ENCODE assay signal across 15 cellular contexts in genomic region chr2:174066871-174067270, GRCh38.
DNase-seq lines count a peak whose midpoint lies in the region; ATAC-seq, FAIRE-seq and TF ChIP-seq lines count a peak whose summit lies in the region.
"Had no signal": no experiment of that assay in that cellular context is flagged by ENCODE, and none has a peak within 500 bp of the region (broad histone marks: within the 10 kb centered on the region; RNA-seq: fewer than 3 reads in every experiment).

No MANE protein-coding gene starts in this region.

- TF ChIP-seq POLR2A in HepG2 (IDR thresholded peaks at IDR 0.05; ENCODE audit: insufficient read depth in 1 of 2, low read depth in 2 of 2, low read length in 2 of 2) (no peak), right lobe of liver (IDR thresholded peaks at IDR 0.05) (no peak)

- 53% methylated on average over 7 of the region's 7 CpGs for WGBS in HepG2 (ENCODE audit: low lambda C conversion rate)
- WGBS in right lobe of liver (ENCODE audit: insufficient coverage, low coverage, low lambda C conversion rate, missing lambda C conversion rate): 83% methylated on average over 7 of the region's 7 CpGs

- no peaks in the 10 kb centered on the region for H3K27me3 ChIP-seq in HepG2 (ENCODE audit: control insufficient read depth in 1 of 2, insufficient read depth in 2 of 2, low read length in 2 of 2)
- no peaks in the 10 kb centered on the region for H3K27me3 ChIP-seq in right lobe of liver
- H3K27me3 ChIP-seq: BLaER1 treated with 17β-estradiol and CSF1 and Interleukin-3, amounts not matched to agents 10 nM and 100 nM had no signal

- no peak for TF ChIP-seq RAD21 in HepG2 (CRISPR knock-in tag; IDR thresholded peaks at IDR 0.05)

- FAIRE-seq in HepG2 (lab: Jason Lieb, UNC): peak; percentile 49
- FAIRE-seq: GM19239 had no signal

- intact Hi-C loops in HepG2 (cut with micrococcal nuclease; ENCODE audit: unreplicated experiment) (no loop called here), right lobe of liver (cut with DNase I) (no loop called here)

- TF ChIP-seq EP300 in HepG2 (IDR thresholded peaks at IDR 0.05; ENCODE audit: low read depth in 2 of 2, low read length in 2 of 2): no peak
- no peak for TF ChIP-seq EP300 in HepG2 (CRISPR knock-in tag; IDR thresholded peaks at IDR 0.05; ENCODE audit: borderline replicate concordance)

- no peaks in the 10 kb centered on the region for H3K79me2 ChIP-seq in HepG2 (ENCODE audit: insufficient read depth, low read length)

- H3K9ac ChIP-seq in HepG2 (ENCODE audit: insufficient read depth, low read depth, low read length): no peak overlapping the region
- H3K9ac ChIP-seq: BLaER1 treated with 17β-estradiol and CSF1 and Interleukin-3, amounts not matched to agents 10 nM and 100 nM had no signal

- no peak overlapping the region for H3K4me3 Mint-ChIP-seq in effector memory CD8-positive, alpha-beta T cell
- H3K4me3 Mint-ChIP-seq: CD4-positive, CD25-positive, alpha-beta regulatory T cell had no signal

- DNase-seq in HepG2 (ENCODE audit: low spot score) (no peak), right lobe of liver (no peak), RPMI7951 (ENCODE audit: low read depth) (peak; percentile 42), fibroblast of mammary gland (ENCODE audit: low read depth) (peak; percentile 27), NCI-H1092 treated with DMSO at 0.1 percent for 48 hours (lab: John Stamatoyannopoulos, UW) (no peak), SKM-1 treated with dmso at 0.1 percent for 144 hours (lab: John Stamatoyannopoulos, UW; ENCODE audit: unreplicated experiment) (no peak)
- DNase-seq in effector memory CD8-positive, alpha-beta T cell: no peak
- DNase-seq: ACHN; CD4-positive, CD25-positive, alpha-beta regulatory T cell; DMS79; GF-D8; HCEC 1CT had no signal

- peaks cover 32 to 35% of the 10 kb centered on the region in 2 donors for H3K27me3 Mint-ChIP-seq in effector memory CD8-positive, alpha-beta T cell

- H3K4me3 ChIP-seq in HepG2 (replicated peaks in 1 of 3; ENCODE audit: insufficient read depth in 1 of 3, low read depth in 2 of 3, low read length in 3 of 3) (no peak overlapping the region), right lobe of liver (no peak overlapping the region), fibroblast of mammary gland (ENCODE audit: control insufficient read depth, low read depth, low read length) (no peak overlapping the region)
- H3K4me3 ChIP-seq: BLaER1 treated with 17β-estradiol and CSF1 and Interleukin-3, amounts not matched to agents 10 nM and 100 nM had no signal

- H2AFZ ChIP-seq in HepG2 (ENCODE audit: low read length): no peak overlapping the region

- H3K27ac Mint-ChIP-seq in effector memory CD8-positive, alpha-beta T cell: no peak overlapping the region
- H3K27ac Mint-ChIP-seq: CD4-positive, CD25-positive, alpha-beta regulatory T cell had no signal

- H3K9me3 Mint-ChIP-seq in effector memory CD8-positive, alpha-beta T cell: no peaks in the 10 kb centered on the region

- H3K4me1 ChIP-seq in HepG2 (ENCODE audit: insufficient read depth, low read length): no peaks in the 10 kb centered on the region
- no peaks in the 10 kb centered on the region for H3K4me1 ChIP-seq in right lobe of liver

- no peaks in the 10 kb centered on the region for H3K36me3 Mint-ChIP-seq in effector memory CD8-positive, alpha-beta T cell (ENCODE audit: insufficient read depth)
- H3K36me3 Mint-ChIP-seq: CD4-positive, CD25-positive, alpha-beta regulatory T cell had no signal

- no peaks in the 10 kb centered on the region for H4K20me1 ChIP-seq in HepG2 (ENCODE audit: insufficient read depth, low read length)
- H4K20me1 ChIP-seq: BLaER1 treated with 17β-estradiol and CSF1 and Interleukin-3, amounts not matched to agents 10 nM and 100 nM had no signal

- no TSS peak for BruUV-seq in HepG2 (replicated peaks; lab: Mats Ljungman, UMichigan)

- CTCF ChIA-PET in HepG2 (lab: Yijun Ruan, JAX; ENCODE audit: low intra/inter-chr PET ratio, low total read pairs): no interaction called here

- H3K36me3 ChIP-seq in HepG2 (replicated peaks in 1 of 2; ENCODE audit: control insufficient read depth in 1 of 2, insufficient read depth in 2 of 2, low read length in 2 of 2) (no peaks in the 10 kb centered on the region), right lobe of liver (no peaks in the 10 kb centered on the region)
- H3K36me3 ChIP-seq: BLaER1 treated with 17β-estradiol and CSF1 and Interleukin-3, amounts not matched to agents 10 nM and 100 nM had no signal

- H3K9me3 ChIP-seq in HepG2 (ENCODE audit: low read length) (no peaks in the 10 kb centered on the region), right lobe of liver (no peaks in the 10 kb centered on the region)
- H3K9me3 ChIP-seq: BLaER1 treated with 17β-estradiol and CSF1 and Interleukin-3, amounts not matched to agents 10 nM and 100 nM had no signal

- no peak overlapping the region for H3K4me2 ChIP-seq in HepG2 (ENCODE audit: low read depth, low read length)
- H3K4me2 ChIP-seq: BLaER1 treated with 17β-estradiol and CSF1 and Interleukin-3, amounts not matched to agents 10 nM and 100 nM had no signal

- H3K4me1 Mint-ChIP-seq in effector memory CD8-positive, alpha-beta T cell (ENCODE audit: low read depth in 2 of 2): no peaks in the 10 kb centered on the region

- H3K27ac ChIP-seq in HepG2 (ENCODE audit: extremely low read length, insufficient read depth, low read length) (no peak overlapping the region), right lobe of liver (no peak overlapping the region)
- H3K27ac ChIP-seq: BLaER1 treated with 17β-estradiol and CSF1 and Interleukin-3, amounts not matched to agents 10 nM and 100 nM; HL-60 had no signal

- POLR2A ChIA-PET in HepG2 (lab: Yijun Ruan, JAX): no interaction called here

- TF ChIP-seq CTCF in HepG2 (CRISPR knock-in tag; IDR thresholded peaks at IDR 0.05) (no peak), right lobe of liver (IDR thresholded peaks at IDR 0.05) (no peak), fibroblast of mammary gland (conservative IDR thresholded peaks at IDR 0.05; ENCODE audit: control insufficient read depth, insufficient read depth, low read depth, low read length) (no peak)

- no peak for ATAC-seq in HepG2
- ATAC-seq in right lobe of liver: no peak
- no peak for ATAC-seq in effector memory CD8-positive, alpha-beta T cell (replicated peaks)

- in situ Hi-C loops in HepG2 (cut with HindIII; ENCODE audit: extremely low pct_ligation_motif_present, low pct_unique_long_range_greater_than_20kb): no loop called here

TF ChIP-seq in HepG2, 621 proteins besides CTCF, POLR2A, EP300 and RAD21:
- TF ChIP-seq NR0B2 (CRISPR knock-in tag; IDR thresholded peaks at IDR 0.05): no peak
- TF ChIP-seq ZNF235 (CRISPR knock-in tag; IDR thresholded peaks at IDR 0.05; ENCODE audit: borderline replicate concordance): no peak
- peak; percentile 82 for TF ChIP-seq ATF7 (IDR thresholded peaks at IDR 0.05)
- no peak for TF ChIP-seq ATF7 (CRISPR knock-in tag; IDR thresholded peaks at IDR 0.05)
- TF ChIP-seq CREB1 (IDR thresholded peaks at IDR 0.05): peak; percentile 92
- no peak for TF ChIP-seq CREB1 (CRISPR knock-in tag; IDR thresholded peaks at IDR 0.05)
- TF ChIP-seq ZNF598 (CRISPR knock-in tag; IDR thresholded peaks at IDR 0.05; ENCODE audit: borderline replicate concordance): no peak
- TF ChIP-seq SKI (IDR thresholded peaks at IDR 0.05; ENCODE audit: partially characterized antibody): no peak
- no peak for TF ChIP-seq TEAD3 (CRISPR knock-in tag; optimal IDR thresholded peaks at IDR 0.05; ENCODE audit: borderline replicate concordance)
- TF ChIP-seq AHDC1 (CRISPR knock-in tag; IDR thresholded peaks at IDR 0.05; ENCODE audit: borderline replicate concordance): no peak
TF ChIP-seq in HepG2: peak in this region for 2.

Comparison
In these comparisons a context has a peak if more than half of its experiments do, and no peak if none do; other contexts are left out.
1. DNase-seq: peak in RPMI7951 (single experiment) and fibroblast of mammary gland (single experiment); none in HepG2 (single experiment), right lobe of liver (0 of 3), NCI-H1092 treated with DMSO at 0.1 percent for 48 hours (single experiment), SKM-1 treated with dmso at 0.1 percent for 144 hours (single experiment) and effector memory CD8-positive, alpha-beta T cell (0 of 3).